9 cellular contexts compared by ENCODE assay signal in the genomic region with DNA sequence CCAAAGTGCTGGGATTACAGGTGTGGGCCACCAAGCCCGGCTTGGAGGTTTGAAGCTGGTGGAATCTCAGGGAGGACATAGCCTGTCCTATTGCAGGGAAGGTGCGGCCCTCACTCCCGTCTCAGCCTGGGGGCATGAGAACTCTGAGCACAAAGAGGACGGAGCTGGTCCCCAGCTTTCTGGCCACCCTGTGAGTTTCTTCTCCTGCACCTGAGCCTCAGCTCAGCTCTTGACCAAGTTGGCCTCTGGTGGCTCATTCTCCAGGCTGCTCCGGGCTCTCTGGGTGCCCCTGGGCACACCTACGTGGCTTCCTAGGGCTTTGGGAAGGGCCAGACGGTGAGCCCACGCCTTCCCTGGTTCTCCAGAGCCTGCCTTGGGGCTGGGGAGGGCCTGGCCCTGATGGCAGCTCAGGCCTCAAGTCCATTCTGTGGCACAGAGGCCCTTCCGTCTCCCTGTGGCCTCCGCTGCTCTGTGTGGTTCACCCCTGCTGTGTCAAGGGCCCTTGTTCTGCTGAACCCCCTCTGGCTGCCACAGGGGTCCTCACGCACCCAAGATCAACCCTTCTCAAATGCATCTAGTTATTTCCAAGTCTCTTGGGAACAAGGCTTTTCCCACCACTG. TPM values are rescaled to one million over a fixed set of nuclear protein-coding genes. Genes with fewer than 3 reads are reported as not detected.
DNase-seq lines count a peak whose midpoint lies in the region; ATAC-seq, FAIRE-seq and TF ChIP-seq lines count a peak whose summit lies in the region.
"Had no signal": no experiment of that assay in that cellular context is flagged by ENCODE, and none has a peak within 500 bp of the region (broad histone marks: within the 10 kb centered on the region; RNA-seq: fewer than 3 reads in every experiment).

No MANE protein-coding gene starts in this region.

- H3K27ac ChIP-seq in mammary epithelial cell (ENCODE audit: insufficient read depth, low read depth, low read length) (no peak overlapping the region), kidney (ENCODE audit: low read depth in 2 of 2, low read length in 2 of 2) (peak overlapping the region; percentile 22 to 32), thyroid gland (peak overlapping the region; percentile 85 to 97 (median 86))

- DNase-seq in MCF 10A (ENCODE audit: unreplicated experiment), result no peak
- no peak for DNase-seq in mammary epithelial cell
- no peak for DNase-seq in T-cell
- no peak for DNase-seq in kidney
- no peak for DNase-seq in thyroid gland
- no peak for DNase-seq in cerebellum (ENCODE audit: low spot score)
- DNase-seq: stimulated activated naive CD4-positive, alpha-beta T cell had no signal

- 93% methylated on average over 9 of the region's 11 CpGs for WGBS in mammary epithelial cell (ENCODE audit: low coverage, missing lambda C conversion rate)
- WGBS in thyroid gland, 2 donors, result 89 to 90% methylated on average over 6 to 7 of the region's 11 CpGs

- H3K4me2 ChIP-seq in mammary epithelial cell (ENCODE audit: insufficient read depth, low read depth, low read length), result no peak overlapping the region

- POLR2A ChIA-PET in MCF 10A (lab: Yijun Ruan, JAX), result interaction anchor here (0.6 to 7.0 kb wide), 7 partner anchors 9 to 171 kb away, joined by 3 to 62 read pairs (median 3); partner anchors contain the start of gene DCXR
- POLR2A ChIA-PET in T-cell (lab: Charles Lee), result interaction anchor here (0.7 kb wide), 2 partner anchors 19 to 29 kb away, joined by 3 to 13 read pairs; no protein-coding TSS in a partner anchor

- peak overlapping the region; percentile 75 for H3K4me3 Mint-ChIP-seq in MCF 10A (ENCODE audit: unreplicated experiment)
- peak overlapping the region; percentile 17 to 91 (median 34) for H3K4me3 Mint-ChIP-seq in T-cell

- dilution Hi-C loops in mammary epithelial cell (cut with HindIII; ENCODE audit: low sequenced_read_pairs), result no loop called here

- intact Hi-C loops in MCF 10A (cut with micrococcal nuclease), result no loop called here
- intact Hi-C loops in mammary epithelial cell (cut with micrococcal nuclease), result loop anchor here (10.0 kb wide), 1 partner anchor 190 kb away; no protein-coding TSS in a partner anchor
- intact Hi-C loops in kidney (cut with DNase I), result no loop called here
- intact Hi-C loops in thyroid gland (cut with DNase I), result loop anchor here (5.0 kb wide), 2 partner anchors 52 to 78 kb away; no protein-coding TSS in a partner anchor

- no peak overlapping the region for H3K4me3 ChIP-seq in mammary epithelial cell (replicated peaks in 1 of 3; ENCODE audit: insufficient read depth in 1 of 3, low read depth in 2 of 3, low read length in 3 of 3)
- no peak overlapping the region for H3K4me3 ChIP-seq in kidney (ENCODE audit: low read length in 2 of 2)
- no peak overlapping the region for H3K4me3 ChIP-seq in thyroid gland (replicated peaks in 1 of 3)

- H3K36me3 Mint-ChIP-seq in MCF 10A (ENCODE audit: insufficient read depth, unreplicated experiment) (peaks cover 35% of the 10 kb centered on the region), T-cell (no peaks in the 10 kb centered on the region)

- CTCF ChIA-PET in MCF 10A (lab: Yijun Ruan, JAX), result interaction anchor here (0.5 to 1.2 kb wide), 4 partner anchors 16 to 431 kb away, joined by 3 to 4 read pairs (median 4); no protein-coding TSS in a partner anchor
- CTCF ChIA-PET in mammary epithelial cell (lab: Charles Lee; ENCODE audit: low non-redundant PET), result no interaction called here
- CTCF ChIA-PET in T-cell (lab: Charles Lee), result interaction anchor here in 1 of 2 donors (1.0 kb wide), 1 partner anchor 21 kb away, joined by 4 read pairs; no protein-coding TSS in a partner anchor

- H4K20me1 ChIP-seq in mammary epithelial cell (ENCODE audit: insufficient read depth, low read length), result no peaks in the 10 kb centered on the region

- no peaks in the 10 kb centered on the region for H3K27me3 Mint-ChIP-seq in MCF 10A (ENCODE audit: insufficient read depth, unreplicated experiment)
- no peaks in the 10 kb centered on the region for H3K27me3 Mint-ChIP-seq in T-cell

- peaks cover 33% of the 10 kb centered on the region for H3K4me1 ChIP-seq in mammary epithelial cell (ENCODE audit: insufficient read depth, low read length)
- peaks cover 21 to 49% of the 10 kb centered on the region in 2 donors for H3K4me1 ChIP-seq in kidney (ENCODE audit: control insufficient read depth in 1 of 2, insufficient read depth in 1 of 2, low read depth in 1 of 2, low read length in 2 of 2)
- H3K4me1 ChIP-seq in thyroid gland, result peaks cover 40 to 65% of the 10 kb centered on the region in 2 donors

- TF ChIP-seq CTCF in MCF 10A (IDR thresholded peaks at IDR 0.05; ENCODE audit: unreplicated experiment), result no peak
- no peak for TF ChIP-seq CTCF in mammary epithelial cell (conservative IDR thresholded peaks at IDR 0.05 in 1 of 2, IDR thresholded peaks at IDR 0.05 in 1 of 2; ENCODE audit: extremely low read depth in 1 of 2, insufficient read depth in 1 of 2, low read depth in 1 of 2, low read length in 2 of 2)
- no peak for TF ChIP-seq CTCF in kidney (IDR thresholded peaks at IDR 0.05; ENCODE audit: borderline replicate concordance, extremely low read depth, insufficient read depth)
- TF ChIP-seq CTCF in thyroid gland (IDR thresholded peaks at IDR 0.05), result no peak

- ATAC-seq in T-cell (replicated peaks in 1 of 4) (no peak), HG03108 (IDR thresholded peaks at IDR 0.05; ENCODE audit: unreplicated experiment) (no peak), HG03565 (IDR thresholded peaks at IDR 0.05; ENCODE audit: unreplicated experiment) (no peak)

- in situ Hi-C loops in mammary epithelial cell (cut with MboI; ENCODE audit: low sequenced_read_pairs in 2 of 2), result no loop called here

- BruUV-seq in MCF 10A (replicated peaks; lab: Mats Ljungman, UMichigan) (no TSS peak), mammary epithelial cell (replicated peaks; lab: Mats Ljungman, UMichigan) (no TSS peak)

- H3K9ac ChIP-seq in mammary epithelial cell (ENCODE audit: insufficient read depth, low read length) (no peak overlapping the region), kidney (ENCODE audit: low read length in 2 of 2) (no peak overlapping the region)

- H3K79me2 ChIP-seq in mammary epithelial cell (ENCODE audit: insufficient read depth, low read length), result no peaks in the 10 kb centered on the region

- no peak for FAIRE-seq in kidney (lab: Jason Lieb, UNC)

- H3K4me1 Mint-ChIP-seq in MCF 10A (ENCODE audit: insufficient read depth, unreplicated experiment) (peaks cover 17% of the 10 kb centered on the region), T-cell (peaks cover 28 to 34% (median 31%) of the 10 kb centered on the region in 3 donors)

- H3K9me3 ChIP-seq in mammary epithelial cell (replicated peaks; ENCODE audit: insufficient read depth, low read length), result no peaks in the 10 kb centered on the region
- H3K9me3 ChIP-seq in kidney (ENCODE audit: control insufficient read depth in 1 of 2, low read length in 2 of 2), result no peaks in the 10 kb centered on the region
- H3K9me3 ChIP-seq in thyroid gland, result no peaks in the 10 kb centered on the region

- H3K9me3 Mint-ChIP-seq in MCF 10A (ENCODE audit: unreplicated experiment) (no peaks in the 10 kb centered on the region), T-cell (no peaks in the 10 kb centered on the region)

- H2AFZ ChIP-seq in mammary epithelial cell (ENCODE audit: low read depth, low read length), result no peak overlapping the region

- H3K27ac Mint-ChIP-seq in MCF 10A (ENCODE audit: low read depth, unreplicated experiment) (peak overlapping the region; percentile 86), T-cell (peak overlapping the region; percentile 98)

- H3K27me3 ChIP-seq in mammary epithelial cell (ENCODE audit: insufficient read depth, low read length), result no peaks in the 10 kb centered on the region
- H3K27me3 ChIP-seq in thyroid gland, result no peaks in the 10 kb centered on the region

- TF ChIP-seq POLR2A in thyroid gland (IDR thresholded peaks at IDR 0.05), result no peak

- H3K36me3 ChIP-seq in mammary epithelial cell (ENCODE audit: insufficient read depth, low read length) (no peaks in the 10 kb centered on the region), kidney (ENCODE audit: control insufficient read depth in 1 of 2, insufficient read depth in 2 of 2, low read length in 2 of 2) (peaks cover 0 to 2% of the 10 kb centered on the region in 2 donors), thyroid gland (no peaks in the 10 kb centered on the region)

RNA-seq across cellular contexts. Expression of gene FASN, which starts 6.9 kb away (rescaled TPM):
- total RNA-seq in MCF 10A (2022) (114 and 120 TPM in 2 replicates), mammary epithelial cell (100 to 1,000 TPM; 126 to 452 TPM), T-cell (100 to 1,000 TPM in 2 of 5 donors, 10 to 100 TPM in 3; 48.2 to 144 (median 52.5) TPM), kidney (43.3 TPM), thyroid gland (10 to 100 TPM; 23.5 to 92.5 (median 77.3) TPM), cerebellum (62.7 TPM)
- polyA plus RNA-seq in mammary epithelial cell (217 TPM), kidney (ENCODE audit: insufficient read depth, low read depth, low replicate concordance) (13.6 TPM)
- polyA minus RNA-seq in mammary epithelial cell, result 278 TPM

RNA-seq across cellular contexts. Expression of gene DUS1L, which starts 39.3 kb away (rescaled TPM):
- 116 and 123 TPM in 2 replicates for total RNA-seq in MCF 10A (2022)
- 10 to 100 TPM; 59.0 to 94.2 TPM for total RNA-seq in mammary epithelial cell
- 65.9 TPM for polyA plus RNA-seq in mammary epithelial cell
- polyA minus RNA-seq in mammary epithelial cell, result 74.3 TPM
- 100 to 1,000 TPM; 137 to 186 (median 177) TPM for total RNA-seq in T-cell
- 84.8 TPM for total RNA-seq in kidney
- polyA plus RNA-seq in kidney (ENCODE audit: insufficient read depth, low read depth, low replicate concordance), result 102 TPM
- 10 to 100 TPM; 58.7 to 90.5 (median 75.5) TPM for total RNA-seq in thyroid gland
- total RNA-seq in cerebellum, result 19.9 TPM

RNA-seq across cellular contexts. Expression of gene GPS1, which starts 53.2 kb away (rescaled TPM):
- total RNA-seq in MCF 10A (2022) (96.6 and 100 TPM in 2 replicates), mammary epithelial cell (10 to 100 TPM; 84.2 to 98.2 TPM), T-cell (100 to 1,000 TPM in 2 of 5 donors, 10 to 100 TPM in 3; 75.3 to 117 (median 98.0) TPM), kidney (99.3 TPM), thyroid gland (100 to 1,000 TPM in 2 of 4 donors, 10 to 100 TPM in 2; 80.1 to 164 (median 102) TPM), cerebellum (52.9 TPM)
- polyA plus RNA-seq in mammary epithelial cell (103 TPM), kidney (ENCODE audit: insufficient read depth, low read depth, low replicate concordance) (149 TPM)
- 65.6 TPM for polyA minus RNA-seq in mammary epithelial cell

RNA-seq across cellular contexts. Expression of gene RFNG, which starts 53.3 kb away (rescaled TPM):
- 37.9 and 38.0 TPM in 2 replicates for total RNA-seq in MCF 10A (2022)
- 10 to 100 TPM; 37.7 to 38.2 TPM for total RNA-seq in mammary epithelial cell
- polyA plus RNA-seq in mammary epithelial cell, result 13.6 TPM
- 21.2 TPM for polyA minus RNA-seq in mammary epithelial cell
- 10 to 100 TPM; 31.5 to 38.6 (median 35.2) TPM for total RNA-seq in T-cell
- 29.8 TPM for total RNA-seq in kidney
- polyA plus RNA-seq in kidney (ENCODE audit: insufficient read depth, low read depth, low replicate concordance), result 47.3 TPM
- 10 to 100 TPM; 36.0 to 49.0 (median 38.3) TPM for total RNA-seq in thyroid gland
- 17.2 TPM for total RNA-seq in cerebellum

Comparison
In these comparisons a context has a peak if more than half of its experiments do, and no peak if none do; other contexts are left out.
1. intact Hi-C loops: an anchor here in mammary epithelial cell (10.0 kb wide) and thyroid gland (5.0 kb wide); none called in MCF 10A and kidney.